21 cellular contexts compared by ENCODE assay signal in genomic region chr5:168109441-168109840, GRCh38.
"Had no signal": no experiment of that assay in that cellular context is flagged by ENCODE, and none has a peak within 500 bp of the region (broad histone marks: within the 10 kb centered on the region; RNA-seq: fewer than 3 reads in every experiment).

No MANE protein-coding gene starts in this region.

- H3K4me1 ChIP-seq: gastrocnemius medialis, right atrium auricular region, suprapubic skin had no signal

- H3K36me3 ChIP-seq: gastrocnemius medialis, neural progenitor cell, ovary, right atrium auricular region, sigmoid colon, suprapubic skin, thyroid gland had no signal

- H3K9me3 Mint-ChIP-seq: endodermal cell, natural killer cell, neural progenitor cell, type B pancreatic cell had no signal

- H3K27ac ChIP-seq: coronary artery, gastrocnemius medialis, heart right ventricle, neural progenitor cell, ovary, right atrium auricular region, sigmoid colon, suprapubic skin, thyroid gland had no signal

- H3K4me2 ChIP-seq: neural progenitor cell had no signal

- H3K27me3 ChIP-seq: gastrocnemius medialis, heart right ventricle, neural progenitor cell, ovary, right atrium auricular region, sigmoid colon, suprapubic skin, thyroid gland had no signal

- H3K9ac ChIP-seq: neural progenitor cell had no signal

- H3K9me3 ChIP-seq: gastrocnemius medialis, heart right ventricle, ovary, right atrium auricular region, sigmoid colon, suprapubic skin, thyroid gland had no signal

- DNase-seq: effector CD4-positive, alpha-beta T cell; endodermal cell; gastrocnemius medialis; heart right ventricle; hypothalamus; islet precursor cell; mammary epithelial cell; natural killer cell; nucleus accumbens; ovary; sigmoid colon; small intestine; stimulated activated CD4-positive, alpha-beta T cell treated with anti-CD3 and anti-CD28 coated beads, Interleukin-2, amount 100 ng/mL, for 48 hours; stimulated activated naive CD8-positive, alpha-beta T cell treated with anti-CD3 and anti-CD28 coated beads, Interleukin-15, Interleukin-2, amounts not matched to agents 100 U/mL and 50 U/mL, for 24 hours; thyroid gland had no signal

- H3K4me1 Mint-ChIP-seq: natural killer cell had no signal

- H3K36me3 Mint-ChIP-seq: natural killer cell, neural progenitor cell, type B pancreatic cell had no signal

- H3K4me3 Mint-ChIP-seq: endodermal cell, natural killer cell, neural progenitor cell, type B pancreatic cell had no signal

- ATAC-seq: gastrocnemius medialis; heart right ventricle; left lobe of liver; natural killer cell; stimulated activated naive CD8-positive, alpha-beta T cell treated with anti-CD3 and anti-CD28 coated beads, Interleukin-15, Interleukin-2, amounts not matched to agents 100 U/mL and 50 U/mL, for 24 hours had no signal

- H3K4me3 ChIP-seq: coronary artery, gastrocnemius medialis, heart right ventricle, neural progenitor cell, ovary, right atrium auricular region, sigmoid colon, suprapubic skin, thyroid gland had no signal

- H2AFZ ChIP-seq: neural progenitor cell had no signal

- H3K27ac Mint-ChIP-seq: endodermal cell, natural killer cell, type B pancreatic cell had no signal
